ENCODE assay signal across 1 cellular context in the genomic region with DNA sequence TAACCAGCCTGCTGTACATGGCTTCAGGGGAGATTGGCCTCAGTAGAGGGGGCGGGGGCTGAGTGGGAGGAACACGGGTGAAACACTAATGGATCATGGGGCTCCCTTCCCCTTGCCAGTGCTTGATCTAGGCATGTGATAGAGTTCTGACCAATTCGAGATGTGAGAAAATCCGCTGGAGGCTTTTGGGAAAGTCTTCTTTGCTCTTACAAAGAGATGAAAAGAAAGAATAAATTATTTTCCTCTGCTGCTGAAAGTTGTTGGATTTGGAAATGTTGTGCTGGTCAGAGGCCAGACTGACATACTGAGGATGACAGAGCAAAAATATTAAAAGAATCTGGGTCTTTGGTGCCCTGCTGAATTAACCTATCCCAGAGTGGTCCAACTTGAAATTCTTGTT.
TF ChIP-seq lines count a peak whose summit lies in the region.

No MANE protein-coding gene starts in this region.

TF ChIP-seq in HEK293, 187 proteins besides CTCF, POLR2A, EP300 and RAD21:
- TF ChIP-seq ZFHX2 (tag by site-specific recombination; conservative IDR thresholded peaks at IDR 0.05) (peak; percentile 43; the same call in 1 of the 2 replicates), ZNF777 (tag by site-specific recombination; IDR thresholded peaks at IDR 0.05; ENCODE audit: borderline replicate concordance) (no peak)
